ENCODE assay signal across 8 cellular contexts in the genomic region with DNA sequence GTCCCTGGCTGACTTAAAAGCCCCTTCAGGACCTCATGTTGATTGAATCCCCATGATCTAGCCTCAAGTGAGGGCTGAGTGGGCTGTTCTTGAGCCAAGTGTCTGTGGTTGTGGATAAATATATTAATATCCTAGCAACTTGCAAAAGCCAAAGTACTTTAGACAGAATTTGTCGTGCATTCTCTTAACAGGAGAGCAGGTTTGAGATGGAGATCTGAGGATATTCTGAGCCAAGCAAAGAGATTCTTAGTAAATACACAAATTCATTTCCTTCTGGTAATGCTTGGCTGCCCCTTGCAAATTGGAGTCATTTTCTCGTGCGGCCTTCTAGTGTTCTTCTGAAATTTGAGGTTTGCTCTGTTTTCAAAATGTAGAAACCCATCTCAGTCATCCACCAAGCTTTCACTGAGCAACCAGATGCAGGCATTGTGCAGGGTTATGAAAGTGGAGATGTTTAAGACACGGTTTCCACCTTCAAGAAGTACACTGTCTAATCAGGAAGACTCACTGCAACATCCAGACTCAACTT.
DNase-seq lines count a peak whose midpoint lies in the region; ATAC-seq, FAIRE-seq and TF ChIP-seq lines count a peak whose summit lies in the region.

No MANE protein-coding gene starts in this region.

- H3K9me3 Mint-ChIP-seq in nephron progenitor cell = no peaks in the 10 kb centered on the region
- no peaks in the 10 kb centered on the region for H3K9me3 Mint-ChIP-seq in CD8-positive, alpha-beta memory T cell

- peak; percentile 94 for FAIRE-seq in GM18507 (lab: Jason Lieb, UNC)

- no peak overlapping the region for H3K27ac ChIP-seq in Karpas-422 (ENCODE audit: low read length)
- no peak overlapping the region for H3K27ac ChIP-seq in CD8-positive, alpha-beta memory T cell (ENCODE audit: low read depth, low read length)

- peaks cover 3% of the 10 kb centered on the region for H3K27me3 Mint-ChIP-seq in nephron progenitor cell (ENCODE audit: low read depth, poor library complexity)
- H3K27me3 Mint-ChIP-seq in CD8-positive, alpha-beta memory T cell = no peaks in the 10 kb centered on the region

- no peaks in the 10 kb centered on the region for H3K79me2 ChIP-seq in Karpas-422 (ENCODE audit: low read length)

- H3K36me3 ChIP-seq in Karpas-422 (ENCODE audit: insufficient read depth, low read length) = no peaks in the 10 kb centered on the region
- no peaks in the 10 kb centered on the region for H3K36me3 ChIP-seq in CD8-positive, alpha-beta memory T cell (ENCODE audit: insufficient read depth, low read length)

- peak overlapping the region; percentile 33 for H3K27ac Mint-ChIP-seq in nephron progenitor cell
- H3K27ac Mint-ChIP-seq in CD8-positive, alpha-beta memory T cell = no peak overlapping the region

- DNase-seq in GM18507 (ENCODE audit: extremely low spot score, insufficient read length, low read depth) = no peak
- no peak for DNase-seq in Karpas-422
- no peak for DNase-seq in nephron progenitor cell
- no peak for DNase-seq in stimulated activated CD4-positive, alpha-beta T cell treated with anti-CD3 and anti-CD28 coated beads, Interleukin-2, amount 100 ng/mL, for 24 hours
- DNase-seq in NCI-H226 = no peak
- DNase-seq in stimulated activated CD8-positive, alpha-beta memory T cell treated with anti-CD3 and anti-CD28 coated beads, Interleukin-4, amount 100 ng/mL, for 48 hours = no peak
- no peak for DNase-seq in CD8-positive, alpha-beta memory T cell

- peak; percentile 92 for ATAC-seq in GM21723 (IDR thresholded peaks at IDR 0.05; ENCODE audit: unreplicated experiment)

- peaks cover 5% of the 10 kb centered on the region for H3K4me1 Mint-ChIP-seq in nephron progenitor cell
- peaks cover 2 to 5% (median 4%) of the 10 kb centered on the region in 3 donors for H3K4me1 Mint-ChIP-seq in CD8-positive, alpha-beta memory T cell

- no peak overlapping the region for H3K9ac ChIP-seq in Karpas-422 (ENCODE audit: low read length)

- CTCF ChIA-PET in CD8-positive, alpha-beta memory T cell (lab: Charles Lee) = no interaction called here

- H3K4me2 ChIP-seq in Karpas-422 (ENCODE audit: low read depth, low read length, poor library complexity, severe bottlenecking) = peak overlapping the region; percentile 36

- peaks cover 13% of the 10 kb centered on the region for H3K4me1 ChIP-seq in Karpas-422 (ENCODE audit: low read length)
- no peaks in the 10 kb centered on the region for H3K4me1 ChIP-seq in CD8-positive, alpha-beta memory T cell (ENCODE audit: insufficient read depth, low read length)

- no peak overlapping the region for H2AFZ ChIP-seq in Karpas-422 (ENCODE audit: low read length)

- no peaks in the 10 kb centered on the region for H3K9me3 ChIP-seq in Karpas-422 (ENCODE audit: low read length)
- H3K9me3 ChIP-seq in CD8-positive, alpha-beta memory T cell (ENCODE audit: low read length) = no peaks in the 10 kb centered on the region

- H3K4me3 ChIP-seq in Karpas-422 (ENCODE audit: low read length) = no peak overlapping the region
- no peak overlapping the region for H3K4me3 ChIP-seq in CD8-positive, alpha-beta memory T cell (ENCODE audit: low read length)

- POLR2A ChIA-PET in CD8-positive, alpha-beta memory T cell (lab: Charles Lee) = no interaction called here

- H3K4me3 Mint-ChIP-seq in nephron progenitor cell = no peak overlapping the region
- H3K4me3 Mint-ChIP-seq in CD8-positive, alpha-beta memory T cell = no peak overlapping the region

- no peaks in the 10 kb centered on the region for H3K27me3 ChIP-seq in Karpas-422 (ENCODE audit: low read length)
- no peaks in the 10 kb centered on the region for H3K27me3 ChIP-seq in CD8-positive, alpha-beta memory T cell (ENCODE audit: insufficient read depth, low read length, poor library complexity, severe bottlenecking)

- no peaks in the 10 kb centered on the region for H3K9me2 ChIP-seq in Karpas-422 (replicated peaks; ENCODE audit: insufficient read depth, low read length)

- 0 out of 2 replicates have a peak, but pooled peaks cover 7% of the 10 kb centered on the region for H4K20me1 ChIP-seq in Karpas-422 (ENCODE audit: insufficient read depth, low read depth, low read length)

- no peak for TF ChIP-seq CTCF in nephron progenitor cell (IDR thresholded peaks at IDR 0.05)

- no peaks in the 10 kb centered on the region for H3K36me3 Mint-ChIP-seq in nephron progenitor cell (ENCODE audit: low read depth)
- H3K36me3 Mint-ChIP-seq in CD8-positive, alpha-beta memory T cell = peaks cover 0 to 7% (median 0%) of the 10 kb centered on the region in 3 donors
